In the genomic region with DNA sequence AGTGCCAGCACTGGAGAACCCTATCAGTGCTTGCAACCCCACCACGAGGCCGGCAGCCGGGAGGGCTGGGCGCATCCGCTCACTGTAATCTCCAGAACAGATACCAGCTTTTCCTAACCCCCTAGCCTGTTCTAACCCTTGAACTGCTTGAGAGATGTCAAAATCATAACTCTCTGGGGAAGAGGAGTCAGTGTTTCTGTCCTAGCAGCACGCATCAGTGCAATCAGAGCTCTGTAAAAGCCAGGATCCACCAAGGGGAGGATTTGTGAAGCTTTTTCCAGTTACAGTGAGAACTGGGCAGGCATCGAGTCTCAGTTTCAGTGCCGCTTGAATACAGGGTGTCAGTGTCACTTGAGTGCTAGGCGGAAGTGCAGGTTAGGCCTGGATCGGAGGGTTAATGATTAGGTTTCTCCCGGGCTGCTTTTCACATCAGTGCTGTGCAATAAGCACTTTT, we compare ENCODE assay signal across 2 cellular contexts.
A peak's percentile ranks its signal among the peaks of the same experiment; 100 is the strongest.
TF ChIP-seq lines count a peak whose summit lies in the region.

No MANE protein-coding gene starts in this region.

TF ChIP-seq in WTC11, 78 proteins besides CTCF, POLR2A, EP300 and RAD21 (continues in another document):
- TF ChIP-seq SOX15 (CRISPR knock-in tag; IDR thresholded peaks at IDR 0.05) (no peak), NR1H2 (CRISPR knock-in tag; IDR thresholded peaks at IDR 0.05) (no peak), ZBTB21 (CRISPR knock-in tag; IDR thresholded peaks at IDR 0.05; ENCODE audit: borderline replicate concordance) (no peak), MXD4 (CRISPR knock-in tag; IDR thresholded peaks at IDR 0.05; ENCODE audit: borderline replicate concordance) (no peak), RORB (CRISPR knock-in tag; IDR thresholded peaks at IDR 0.05) (no peak), ZNF423 (CRISPR knock-in tag; IDR thresholded peaks at IDR 0.05) (no peak), ZNF232 (CRISPR knock-in tag; IDR thresholded peaks at IDR 0.05) (no peak), NFATC4 (CRISPR knock-in tag; IDR thresholded peaks at IDR 0.05) (no peak)
- TF ChIP-seq, protein P1, sequence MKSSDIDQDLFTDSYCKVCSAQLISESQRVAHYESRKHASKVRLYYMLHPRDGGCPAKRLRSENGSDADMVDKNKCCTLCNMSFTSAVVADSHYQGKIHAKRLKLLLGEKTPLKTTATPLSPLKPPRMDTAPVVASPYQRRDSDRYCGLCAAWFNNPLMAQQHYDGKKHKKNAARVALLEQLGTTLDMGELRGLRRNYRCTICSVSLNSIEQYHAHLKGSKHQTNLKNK (CRISPR knock-in tag; IDR thresholded peaks at IDR 0.05), result no peak
- TF ChIP-seq, protein P2, sequence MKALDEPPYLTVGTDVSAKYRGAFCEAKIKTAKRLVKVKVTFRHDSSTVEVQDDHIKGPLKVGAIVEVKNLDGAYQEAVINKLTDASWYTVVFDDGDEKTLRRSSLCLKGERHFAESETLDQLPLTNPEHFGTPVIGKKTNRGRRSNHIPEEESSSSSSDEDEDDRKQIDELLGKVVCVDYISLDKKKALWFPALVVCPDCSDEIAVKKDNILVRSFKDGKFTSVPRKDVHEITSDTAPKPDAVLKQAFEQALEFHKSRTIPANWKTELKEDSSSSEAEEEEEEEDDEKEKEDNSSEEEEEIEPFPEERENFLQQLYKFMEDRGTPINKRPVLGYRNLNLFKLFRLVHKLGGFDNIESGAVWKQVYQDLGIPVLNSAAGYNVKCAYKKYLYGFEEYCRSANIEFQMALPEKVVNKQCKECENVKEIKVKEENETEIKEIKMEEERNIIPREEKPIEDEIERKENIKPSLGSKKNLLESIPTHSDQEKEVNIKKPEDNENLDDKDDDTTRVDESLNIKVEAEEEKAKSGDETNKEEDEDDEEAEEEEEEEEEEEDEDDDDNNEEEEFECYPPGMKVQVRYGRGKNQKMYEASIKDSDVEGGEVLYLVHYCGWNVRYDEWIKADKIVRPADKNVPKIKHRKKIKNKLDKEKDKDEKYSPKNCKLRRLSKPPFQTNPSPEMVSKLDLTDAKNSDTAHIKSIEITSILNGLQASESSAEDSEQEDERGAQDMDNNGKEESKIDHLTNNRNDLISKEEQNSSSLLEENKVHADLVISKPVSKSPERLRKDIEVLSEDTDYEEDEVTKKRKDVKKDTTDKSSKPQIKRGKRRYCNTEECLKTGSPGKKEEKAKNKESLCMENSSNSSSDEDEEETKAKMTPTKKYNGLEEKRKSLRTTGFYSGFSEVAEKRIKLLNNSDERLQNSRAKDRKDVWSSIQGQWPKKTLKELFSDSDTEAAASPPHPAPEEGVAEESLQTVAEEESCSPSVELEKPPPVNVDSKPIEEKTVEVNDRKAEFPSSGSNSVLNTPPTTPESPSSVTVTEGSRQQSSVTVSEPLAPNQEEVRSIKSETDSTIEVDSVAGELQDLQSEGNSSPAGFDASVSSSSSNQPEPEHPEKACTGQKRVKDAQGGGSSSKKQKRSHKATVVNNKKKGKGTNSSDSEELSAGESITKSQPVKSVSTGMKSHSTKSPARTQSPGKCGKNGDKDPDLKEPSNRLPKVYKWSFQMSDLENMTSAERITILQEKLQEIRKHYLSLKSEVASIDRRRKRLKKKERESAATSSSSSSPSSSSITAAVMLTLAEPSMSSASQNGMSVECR (CRISPR knock-in tag; IDR thresholded peaks at IDR 0.05; ENCODE audit: borderline replicate concordance), result no peak
- TF ChIP-seq, protein P3, sequence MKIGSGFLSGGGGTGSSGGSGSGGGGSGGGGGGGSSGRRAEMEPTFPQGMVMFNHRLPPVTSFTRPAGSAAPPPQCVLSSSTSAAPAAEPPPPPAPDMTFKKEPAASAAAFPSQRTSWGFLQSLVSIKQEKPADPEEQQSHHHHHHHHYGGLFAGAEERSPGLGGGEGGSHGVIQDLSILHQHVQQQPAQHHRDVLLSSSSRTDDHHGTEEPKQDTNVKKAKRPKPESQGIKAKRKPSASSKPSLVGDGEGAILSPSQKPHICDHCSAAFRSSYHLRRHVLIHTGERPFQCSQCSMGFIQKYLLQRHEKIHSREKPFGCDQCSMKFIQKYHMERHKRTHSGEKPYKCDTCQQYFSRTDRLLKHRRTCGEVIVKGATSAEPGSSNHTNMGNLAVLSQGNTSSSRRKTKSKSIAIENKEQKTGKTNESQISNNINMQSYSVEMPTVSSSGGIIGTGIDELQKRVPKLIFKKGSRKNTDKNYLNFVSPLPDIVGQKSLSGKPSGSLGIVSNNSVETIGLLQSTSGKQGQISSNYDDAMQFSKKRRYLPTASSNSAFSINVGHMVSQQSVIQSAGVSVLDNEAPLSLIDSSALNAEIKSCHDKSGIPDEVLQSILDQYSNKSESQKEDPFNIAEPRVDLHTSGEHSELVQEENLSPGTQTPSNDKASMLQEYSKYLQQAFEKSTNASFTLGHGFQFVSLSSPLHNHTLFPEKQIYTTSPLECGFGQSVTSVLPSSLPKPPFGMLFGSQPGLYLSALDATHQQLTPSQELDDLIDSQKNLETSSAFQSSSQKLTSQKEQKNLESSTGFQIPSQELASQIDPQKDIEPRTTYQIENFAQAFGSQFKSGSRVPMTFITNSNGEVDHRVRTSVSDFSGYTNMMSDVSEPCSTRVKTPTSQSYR (CRISPR knock-in tag; IDR thresholded peaks at IDR 0.05), result no peak
- TF ChIP-seq, protein P4, sequence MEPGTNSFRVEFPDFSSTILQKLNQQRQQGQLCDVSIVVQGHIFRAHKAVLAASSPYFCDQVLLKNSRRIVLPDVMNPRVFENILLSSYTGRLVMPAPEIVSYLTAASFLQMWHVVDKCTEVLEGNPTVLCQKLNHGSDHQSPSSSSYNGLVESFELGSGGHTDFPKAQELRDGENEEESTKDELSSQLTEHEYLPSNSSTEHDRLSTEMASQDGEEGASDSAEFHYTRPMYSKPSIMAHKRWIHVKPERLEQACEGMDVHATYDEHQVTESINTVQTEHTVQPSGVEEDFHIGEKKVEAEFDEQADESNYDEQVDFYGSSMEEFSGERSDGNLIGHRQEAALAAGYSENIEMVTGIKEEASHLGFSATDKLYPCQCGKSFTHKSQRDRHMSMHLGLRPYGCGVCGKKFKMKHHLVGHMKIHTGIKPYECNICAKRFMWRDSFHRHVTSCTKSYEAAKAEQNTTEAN (CRISPR knock-in tag; IDR thresholded peaks at IDR 0.05), result no peak
- TF ChIP-seq, protein P5, sequence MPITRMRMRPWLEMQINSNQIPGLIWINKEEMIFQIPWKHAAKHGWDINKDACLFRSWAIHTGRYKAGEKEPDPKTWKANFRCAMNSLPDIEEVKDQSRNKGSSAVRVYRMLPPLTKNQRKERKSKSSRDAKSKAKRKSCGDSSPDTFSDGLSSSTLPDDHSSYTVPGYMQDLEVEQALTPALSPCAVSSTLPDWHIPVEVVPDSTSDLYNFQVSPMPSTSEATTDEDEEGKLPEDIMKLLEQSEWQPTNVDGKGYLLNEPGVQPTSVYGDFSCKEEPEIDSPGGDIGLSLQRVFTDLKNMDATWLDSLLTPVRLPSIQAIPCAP (CRISPR knock-in tag; IDR thresholded peaks at IDR 0.05), result no peak

TF ChIP-seq in HepG2, 621 proteins besides CTCF, POLR2A, EP300 and RAD21 (continues in another document):
- 0 out of 2 replicates have a peak, but pooled peaks have one; percentile 13 for TF ChIP-seq NKX3-1 (CRISPR knock-in tag; IDR thresholded peaks at IDR 0.05)
- TF ChIP-seq ZNF547 (CRISPR knock-in tag; IDR thresholded peaks at IDR 0.05), result no peak; the same call in 1 of the 2 replicates
- TF ChIP-seq, protein P6, sequence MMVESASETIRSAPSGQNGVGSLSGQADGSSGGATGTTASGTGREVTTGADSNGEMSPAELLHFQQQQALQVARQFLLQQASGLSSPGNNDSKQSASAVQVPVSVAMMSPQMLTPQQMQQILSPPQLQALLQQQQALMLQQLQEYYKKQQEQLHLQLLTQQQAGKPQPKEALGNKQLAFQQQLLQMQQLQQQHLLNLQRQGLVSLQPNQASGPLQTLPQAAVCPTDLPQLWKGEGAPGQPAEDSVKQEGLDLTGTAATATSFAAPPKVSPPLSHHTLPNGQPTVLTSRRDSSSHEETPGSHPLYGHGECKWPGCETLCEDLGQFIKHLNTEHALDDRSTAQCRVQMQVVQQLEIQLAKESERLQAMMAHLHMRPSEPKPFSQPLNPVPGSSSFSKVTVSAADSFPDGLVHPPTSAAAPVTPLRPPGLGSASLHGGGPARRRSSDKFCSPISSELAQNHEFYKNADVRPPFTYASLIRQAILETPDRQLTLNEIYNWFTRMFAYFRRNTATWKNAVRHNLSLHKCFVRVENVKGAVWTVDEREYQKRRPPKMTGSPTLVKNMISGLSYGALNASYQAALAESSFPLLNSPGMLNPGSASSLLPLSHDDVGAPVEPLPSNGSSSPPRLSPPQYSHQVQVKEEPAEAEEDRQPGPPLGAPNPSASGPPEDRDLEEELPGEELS (CRISPR knock-in tag; IDR thresholded peaks at IDR 0.05), result peak; percentile 53
- TF ChIP-seq ZNF382 (CRISPR knock-in tag; IDR thresholded peaks at IDR 0.05; ENCODE audit: borderline replicate concordance), result no peak
- TF ChIP-seq ZNF501 (CRISPR knock-in tag; IDR thresholded peaks at IDR 0.05), result peak; percentile 19; the same call in 1 of the 2 replicates
- no peak for TF ChIP-seq SOX6 (IDR thresholded peaks at IDR 0.05)
- peak; percentile 74 for TF ChIP-seq SOX6 (CRISPR knock-in tag; IDR thresholded peaks at IDR 0.05)
- peak; percentile 86 for TF ChIP-seq ELF1 (CRISPR knock-in tag; IDR thresholded peaks at IDR 0.05)
- peak; percentile 33; the same call in 1 of the 2 replicates for TF ChIP-seq HOXA3 (CRISPR knock-in tag; IDR thresholded peaks at IDR 0.05)
- peak; percentile 43 for TF ChIP-seq KDM5B (CRISPR knock-in tag; IDR thresholded peaks at IDR 0.05; ENCODE audit: borderline replicate concordance)
- no peak for TF ChIP-seq ZNF263 (CRISPR knock-in tag; IDR thresholded peaks at IDR 0.05)
- TF ChIP-seq KMT2B (CRISPR knock-in tag; IDR thresholded peaks at IDR 0.05), result no peak
- no peak for TF ChIP-seq PHB2 (IDR thresholded peaks at IDR 0.05; ENCODE audit: partially characterized antibody)
- peak; percentile 52; the same call in 1 of the 2 replicates for TF ChIP-seq ZNF317 (CRISPR knock-in tag; IDR thresholded peaks at IDR 0.05)
- TF ChIP-seq ZNF572 (CRISPR knock-in tag; IDR thresholded peaks at IDR 0.05), result peak; percentile 83
- TF ChIP-seq, protein P7, sequence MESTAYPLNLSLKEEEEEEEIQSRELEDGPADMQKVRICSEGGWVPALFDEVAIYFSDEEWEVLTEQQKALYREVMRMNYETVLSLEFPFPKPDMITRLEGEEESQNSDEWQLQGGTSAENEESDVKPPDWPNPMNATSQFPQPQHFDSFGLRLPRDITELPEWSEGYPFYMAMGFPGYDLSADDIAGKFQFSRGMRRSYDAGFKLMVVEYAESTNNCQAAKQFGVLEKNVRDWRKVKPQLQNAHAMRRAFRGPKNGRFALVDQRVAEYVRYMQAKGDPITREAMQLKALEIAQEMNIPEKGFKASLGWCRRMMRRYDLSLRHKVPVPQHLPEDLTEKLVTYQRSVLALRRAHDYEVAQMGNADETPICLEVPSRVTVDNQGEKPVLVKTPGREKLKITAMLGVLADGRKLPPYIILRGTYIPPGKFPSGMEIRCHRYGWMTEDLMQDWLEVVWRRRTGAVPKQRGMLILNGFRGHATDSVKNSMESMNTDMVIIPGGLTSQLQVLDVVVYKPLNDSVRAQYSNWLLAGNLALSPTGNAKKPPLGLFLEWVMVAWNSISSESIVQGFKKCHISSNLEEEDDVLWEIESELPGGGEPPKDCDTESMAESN (CRISPR knock-in tag; conservative IDR thresholded peaks at IDR 0.05), result no peak
- TF ChIP-seq MYC (CRISPR knock-in tag; IDR thresholded peaks at IDR 0.05; ENCODE audit: borderline replicate concordance), result peak; percentile 85; the same call in 1 of the 2 replicates
- TF ChIP-seq POLR2G (IDR thresholded peaks at IDR 0.05; ENCODE audit: low read depth, low read length), result peak; percentile 64
- TF ChIP-seq, protein P4 (CRISPR knock-in tag; conservative IDR thresholded peaks at IDR 0.05), result peak; percentile 69
- no peak for TF ChIP-seq BRCA1 (CRISPR knock-in tag; IDR thresholded peaks at IDR 0.05)
- 0 out of 2 replicates have a peak, but pooled peaks have one; percentile 32 for TF ChIP-seq ZSCAN21 (CRISPR knock-in tag; IDR thresholded peaks at IDR 0.05; ENCODE audit: borderline replicate concordance)
- no peak for TF ChIP-seq ZNF878 (CRISPR knock-in tag; IDR thresholded peaks at IDR 0.05)
- TF ChIP-seq WIZ (CRISPR knock-in tag; IDR thresholded peaks at IDR 0.05), result 0 out of 2 replicates have a peak, but pooled peaks have one; percentile 73
- TF ChIP-seq CAMTA2 (CRISPR knock-in tag; IDR thresholded peaks at IDR 0.05; ENCODE audit: borderline replicate concordance), result no peak
- TF ChIP-seq FOXK2 (IDR thresholded peaks at IDR 0.05), result no peak
- peak; percentile 56; the same call in 1 of the 2 replicates for TF ChIP-seq MEIS2 (CRISPR knock-in tag; IDR thresholded peaks at IDR 0.05)
- TF ChIP-seq POGZ (CRISPR knock-in tag; IDR thresholded peaks at IDR 0.05), result peak; percentile 48; the same call in 1 of the 2 replicates
- TF ChIP-seq ZFY (CRISPR knock-in tag; IDR thresholded peaks at IDR 0.05), result peak; percentile 74
- peak; percentile 41; the same call in 1 of the 2 replicates for TF ChIP-seq DMAP1 (CRISPR knock-in tag; IDR thresholded peaks at IDR 0.05)
- TF ChIP-seq, protein P8, sequence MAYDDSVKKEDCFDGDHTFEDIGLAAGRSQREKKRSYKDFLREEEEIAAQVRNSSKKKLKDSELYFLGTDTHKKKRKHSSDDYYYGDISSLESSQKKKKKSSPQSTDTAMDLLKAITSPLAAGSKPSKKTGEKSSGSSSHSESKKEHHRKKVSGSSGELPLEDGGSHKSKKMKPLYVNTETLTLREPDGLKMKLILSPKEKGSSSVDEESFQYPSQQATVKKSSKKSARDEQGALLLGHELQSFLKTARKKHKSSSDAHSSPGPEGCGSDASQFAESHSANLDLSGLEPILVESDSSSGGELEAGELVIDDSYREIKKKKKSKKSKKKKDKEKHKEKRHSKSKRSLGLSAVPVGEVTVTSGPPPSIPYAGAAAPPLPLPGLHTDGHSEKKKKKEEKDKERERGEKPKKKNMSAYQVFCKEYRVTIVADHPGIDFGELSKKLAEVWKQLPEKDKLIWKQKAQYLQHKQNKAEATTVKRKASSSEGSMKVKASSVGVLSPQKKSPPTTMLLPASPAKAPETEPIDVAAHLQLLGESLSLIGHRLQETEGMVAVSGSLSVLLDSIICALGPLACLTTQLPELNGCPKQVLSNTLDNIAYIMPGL (CRISPR knock-in tag; IDR thresholded peaks at IDR 0.05; ENCODE audit: borderline replicate concordance in 1 of 2, low read depth in 1 of 2), result peak; percentile 21 to 31; a peak in 1 of 4 replicates
- TF ChIP-seq NAIF1 (CRISPR knock-in tag; IDR thresholded peaks at IDR 0.05; ENCODE audit: borderline replicate concordance), result no peak
- TF ChIP-seq SNAPC2 (CRISPR knock-in tag; IDR thresholded peaks at IDR 0.05), result 0 out of 2 replicates have a peak, but pooled peaks have one; percentile 46
- TF ChIP-seq LCORL (IDR thresholded peaks at IDR 0.05), result no peak
- TF ChIP-seq LCORL (CRISPR knock-in tag; IDR thresholded peaks at IDR 0.05), result peak; percentile 19; the same call in 1 of the 2 replicates
